19 cellular contexts compared by ENCODE assay signal in genomic region chr13:104140557-104140956, GRCh38.
A peak's percentile ranks its signal among the peaks of the same experiment; 100 is the strongest.
DNase-seq lines count a peak whose midpoint lies in the region; FAIRE-seq and TF ChIP-seq lines count a peak whose summit lies in the region.
"Had no signal": no experiment of that assay in that cellular context is flagged by ENCODE, and none has a peak within 500 bp of the region (broad histone marks: within the 10 kb centered on the region; RNA-seq: fewer than 3 reads in every experiment).

No MANE protein-coding gene starts in this region.

- peaks cover 0 to 21% (median 6%) of the 10 kb centered on the region in 6 donors for H3K9me3 Mint-ChIP-seq in immature natural killer cell
- H3K9me3 Mint-ChIP-seq: neural crest cell had no signal

- no peaks in the 10 kb centered on the region for H3K27me3 Mint-ChIP-seq in immature natural killer cell (ENCODE audit: low read depth in 3 of 3)
- H3K27me3 Mint-ChIP-seq: CD8-positive, alpha-beta memory T cell had no signal

- H3K27ac ChIP-seq in endothelial cell of umbilical vein (ENCODE audit: insufficient read depth, low read depth, low read length) (no peak overlapping the region), ovary (no peak overlapping the region)
- H3K27ac ChIP-seq: ascending aorta, heart right ventricle, vagina had no signal

- no peaks in the 10 kb centered on the region for H3K79me2 ChIP-seq in endothelial cell of umbilical vein (ENCODE audit: control insufficient read depth, insufficient read depth, low read length)

- POLR2A ChIA-PET in endothelial cell of umbilical vein (lab: Charles Lee) = no interaction called here

- H2AFZ ChIP-seq in endothelial cell of umbilical vein (ENCODE audit: low read depth, low read length) = no peak overlapping the region

- H3K9me3 ChIP-seq in endothelial cell of umbilical vein (replicated peaks; ENCODE audit: control insufficient read depth, insufficient read depth, low read length) (no peaks in the 10 kb centered on the region), ovary (no peaks in the 10 kb centered on the region)
- H3K9me3 ChIP-seq: ascending aorta, heart right ventricle, vagina had no signal

- H3K36me3 ChIP-seq in endothelial cell of umbilical vein (ENCODE audit: control insufficient read depth in 2 of 2, extremely low read depth in 1 of 2, insufficient read depth in 2 of 2, low read length in 2 of 2) = no peaks in the 10 kb centered on the region
- no peaks in the 10 kb centered on the region for H3K36me3 ChIP-seq in ovary
- H3K36me3 ChIP-seq: ascending aorta, heart right ventricle, vagina had no signal

- H3K27me3 ChIP-seq in endothelial cell of umbilical vein (ENCODE audit: control insufficient read depth in 2 of 2, insufficient read depth in 2 of 2, low read length in 2 of 2) = no peaks in the 10 kb centered on the region
- no peaks in the 10 kb centered on the region for H3K27me3 ChIP-seq in ovary
- H3K27me3 ChIP-seq: ascending aorta, heart right ventricle, vagina had no signal

- intact Hi-C loops in endothelial cell of umbilical vein (cut with micrococcal nuclease) (no loop called here), head of caudate nucleus (cut with DNase I) (no loop called here), ovary (cut with DNase I) (no loop called here)

- H3K4me1 ChIP-seq in endothelial cell of umbilical vein (ENCODE audit: control insufficient read depth, extremely low read depth, insufficient read depth, low read length) (no peaks in the 10 kb centered on the region), ovary (ENCODE audit: insufficient read depth) (no peaks in the 10 kb centered on the region)
- H3K4me1 ChIP-seq: ascending aorta, heart right ventricle, vagina had no signal

- H3K4me1 Mint-ChIP-seq in immature natural killer cell = no peaks in the 10 kb centered on the region
- H3K4me1 Mint-ChIP-seq: CD8-positive, alpha-beta memory T cell had no signal

- no peak for TF ChIP-seq POLR2A in endothelial cell of umbilical vein (IDR thresholded peaks at IDR 0.05; ENCODE audit: low read depth, low read length)
- TF ChIP-seq POLR2A in ovary (IDR thresholded peaks at IDR 0.05) = no peak

- TF ChIP-seq EP300 in ovary (IDR thresholded peaks at IDR 0.05) = no peak

- no peak for FAIRE-seq in endothelial cell of umbilical vein (lab: Jason Lieb, UNC)

- no TSS peak for BruUV-seq in endothelial cell of umbilical vein (replicated peaks; lab: Mats Ljungman, UMichigan)

- no peak overlapping the region for H3K4me3 Mint-ChIP-seq in immature natural killer cell
- H3K4me3 Mint-ChIP-seq: CD8-positive, alpha-beta memory T cell; neural crest cell; T-helper 2 cell treated with Interferon-gamma antibody and Interleukin-4, amounts not matched to agents 5 μg/mL and 100 μg/mL, for 36 hours had no signal

- TF ChIP-seq CTCF in endothelial cell of umbilical vein (IDR thresholded peaks at IDR 0.05; ENCODE audit: extremely low read depth in 1 of 2, insufficient read depth in 1 of 2, low read depth in 1 of 2, low read length in 2 of 2) (no peak), ovary (IDR thresholded peaks at IDR 0.05) (no peak)

- H3K4me2 ChIP-seq in endothelial cell of umbilical vein (ENCODE audit: insufficient read depth, low read length) = no peak overlapping the region

- WGBS in ovary, 3 donors = 74 to 82% (median 78%) methylated on average over 2 of the region's 2 CpGs

- H3K9ac ChIP-seq in endothelial cell of umbilical vein (replicated peaks; ENCODE audit: extremely low read depth, insufficient read depth, low read length) = no peak overlapping the region

- no peak overlapping the region for H3K4me3 ChIP-seq in endothelial cell of umbilical vein (replicated peaks in 1 of 3; ENCODE audit: insufficient read depth in 1 of 3, low read depth in 1 of 3, low read length in 3 of 3)
- H3K4me3 ChIP-seq in ovary = no peak overlapping the region
- H3K4me3 ChIP-seq: ascending aorta, heart right ventricle, vagina had no signal

- no peaks in the 10 kb centered on the region for H3K36me3 Mint-ChIP-seq in immature natural killer cell
- H3K36me3 Mint-ChIP-seq: CD8-positive, alpha-beta memory T cell had no signal

- no peaks in the 10 kb centered on the region for H3K9me1 ChIP-seq in endothelial cell of umbilical vein (replicated peaks; ENCODE audit: control insufficient read depth, extremely low read depth, insufficient read depth, low read length)

- dilution Hi-C loops in endothelial cell of umbilical vein (cut with MboI; ENCODE audit: extremely low pct_ligation_motif_present, low sequenced_read_pairs) = no loop called here

- H4K20me1 ChIP-seq in endothelial cell of umbilical vein (replicated peaks; ENCODE audit: control insufficient read depth, extremely low read depth, insufficient read depth, low read length) = no peaks in the 10 kb centered on the region

- DNase-seq in COR-L47 (lab: John Stamatoyannopoulos, UW) = peak; percentile 86
- peak; percentile 95 for DNase-seq in NCI-H1105 (lab: John Stamatoyannopoulos, UW)
- peak; percentile 13 for DNase-seq in NCI-H774 (lab: John Stamatoyannopoulos, UW)
- peak; percentile 18 for DNase-seq in endothelial cell of umbilical vein (ENCODE audit: low read depth, low spot score)
- no peak for DNase-seq in head of caudate nucleus
- DNase-seq in stimulated activated CD4-positive, alpha-beta T cell treated with anti-CD3 and anti-CD28 coated beads, Interleukin-2, amount 100 ng/mL, for 24 hours = no peak
- DNase-seq in immature natural killer cell = no peak
- no peak for DNase-seq in ovary
- DNase-seq: ACHN; activated CD8-positive, alpha-beta memory T cell treated with anti-CD3 and anti-CD28 coated beads, Interleukin-2, amount 50 U/mL, for 4 hours; CD8-positive, alpha-beta memory T cell; heart right ventricle; kidney; NCI-H2171 treated with DMSO at 0.1 percent for 48 hours; SIG-M5 had no signal

- H3K27ac Mint-ChIP-seq in immature natural killer cell = no peak overlapping the region
- H3K27ac Mint-ChIP-seq: CD8-positive, alpha-beta memory T cell; T-helper 2 cell treated with Interferon-gamma antibody and Interleukin-4, amounts not matched to agents 5 μg/mL and 100 μg/mL, for 36 hours had no signal

- CTCF ChIA-PET in endothelial cell of umbilical vein (lab: Charles Lee) = no interaction called here

TF ChIP-seq in endothelial cell of umbilical vein, 7 proteins besides CTCF, POLR2A, EP300 and RAD21:
- TF ChIP-seq JUN (IDR thresholded peaks at IDR 0.05; ENCODE audit: borderline replicate concordance, insufficient read depth, insufficient read length, low read depth) = no peak
- no peak for TF ChIP-seq POLR2AphosphoS5 (IDR thresholded peaks at IDR 0.05; ENCODE audit: insufficient read depth, low read depth, low read length)
- TF ChIP-seq MYC (IDR thresholded peaks at IDR 0.05; ENCODE audit: low read depth, low read length) = no peak
- no peak for TF ChIP-seq EZH2 (IDR thresholded peaks at IDR 0.05; ENCODE audit: borderline replicate concordance, low read depth, low read length, severe bottlenecking)
- TF ChIP-seq MAX (IDR thresholded peaks at IDR 0.05; ENCODE audit: insufficient read depth, insufficient read length) = no peak
- no peak for TF ChIP-seq GATA2 (IDR thresholded peaks at IDR 0.05; ENCODE audit: insufficient read depth, insufficient read length, low read depth, low read length)
- TF ChIP-seq FOS (IDR thresholded peaks at IDR 0.05; ENCODE audit: borderline replicate concordance, insufficient read depth, low read length) = no peak

Comparison
In these comparisons a context has a peak if more than half of its experiments do, and no peak if none do; other contexts are left out.
1. DNase-seq: peak in COR-L47 (single experiment), NCI-H1105 (single experiment), NCI-H774 (single experiment) and endothelial cell of umbilical vein (single experiment); none in head of caudate nucleus (0 of 42), stimulated activated CD4-positive, alpha-beta T cell treated with anti-CD3 and anti-CD28 coated beads, Interleukin-2, amount 100 ng/mL, for 24 hours (0 of 2), immature natural killer cell (0 of 3) and ovary (0 of 5).